7 cellular contexts compared by ENCODE assay signal in the genomic region with DNA sequence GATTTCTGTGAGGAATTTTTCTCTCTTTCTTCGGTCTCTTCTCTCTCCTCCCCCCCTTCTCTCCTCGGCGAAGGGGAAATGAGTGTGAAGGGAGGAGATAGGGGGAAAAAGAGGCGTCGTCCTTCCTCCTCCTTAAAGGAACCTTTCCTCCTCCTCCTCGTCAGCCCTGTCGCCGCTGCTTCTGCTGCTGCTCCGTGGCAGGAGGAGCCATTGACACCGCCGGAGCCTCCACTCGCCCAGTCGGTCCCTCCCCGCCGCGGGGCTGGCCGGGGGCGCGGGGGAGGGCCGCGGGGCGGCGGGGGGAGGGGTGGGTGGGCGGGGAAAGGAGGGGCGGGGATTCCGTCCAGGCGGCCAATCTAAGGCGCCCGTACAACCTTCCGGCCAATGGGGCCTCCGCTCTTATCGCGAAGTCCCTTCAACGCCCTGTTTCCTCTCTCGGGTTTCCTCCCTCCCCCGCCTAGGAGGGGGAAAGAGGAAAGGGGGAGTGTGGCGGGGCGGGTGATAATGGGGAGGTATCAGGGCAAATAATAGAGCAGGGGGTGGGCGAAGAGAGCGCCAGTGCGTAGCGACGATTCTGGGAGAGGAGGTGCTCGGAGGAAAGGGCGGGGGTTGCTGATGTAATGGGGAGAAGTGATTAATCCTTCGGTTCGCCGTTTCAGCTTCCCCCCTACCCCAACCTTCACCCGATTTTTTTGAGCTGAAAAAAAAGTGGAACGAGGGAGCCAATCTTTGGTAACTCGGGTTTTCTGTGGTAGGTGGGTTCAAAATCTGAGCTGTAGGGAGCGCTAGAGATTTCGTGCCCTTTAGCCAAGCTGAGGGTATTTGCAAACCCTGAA. TPM values are rescaled to one million over a fixed set of nuclear protein-coding genes. Genes with fewer than 3 reads are reported as not detected.
DNase-seq lines count a peak whose midpoint lies in the region; ATAC-seq and TF ChIP-seq lines count a peak whose summit lies in the region.

A gene (minus strand): TSS at position 238 of the 836 bp plus-strand sequence. CDS start 778 bp downstream, outside the sequence.

- no peaks in the 10 kb centered on the region for H3K9me3 ChIP-seq in hepatocyte (ENCODE audit: low read depth)

- H4K20me1 ChIP-seq in hepatocyte (ENCODE audit: insufficient read depth, poor library complexity, severe bottlenecking), result peaks cover 28% of the 10 kb centered on the region

- peaks cover 40% of the 10 kb centered on the region for H3K79me2 ChIP-seq in hepatocyte

- no peaks in the 10 kb centered on the region for H3K36me3 ChIP-seq in hepatocyte (replicated peaks; ENCODE audit: insufficient read depth, low read depth)

- in situ Hi-C loops in astrocyte of the cerebellum (cut with HindIII; ENCODE audit: low sequenced_read_pairs), result no loop called here

- H2AFZ ChIP-seq in hepatocyte, result peak within 1 kb of the TSS; percentile 78

- DNase-seq in NCI-H2029 treated with DMSO at 0.1 percent for 48 hours (lab: John Stamatoyannopoulos, UW) (peak; percentile 79), T-helper 9 cell (peak; percentile 92), astrocyte of the cerebellum (ENCODE audit: low read depth) (peak; percentile 97), hepatocyte (ENCODE audit: low spot score) (peak; percentile 98), renal cortical epithelial cell (ENCODE audit: low read depth) (peak; percentile 94)

- H3K4me2 ChIP-seq in hepatocyte, result peak within 1 kb of the TSS; percentile 75

- ATAC-seq in GM18508 (IDR thresholded peaks at IDR 0.05; ENCODE audit: insufficient read depth, unreplicated experiment), result peak; percentile 81
- ATAC-seq in HG03025 (IDR thresholded peaks at IDR 0.05; ENCODE audit: low FRiP score, unreplicated experiment), result peak; percentile 91

- H3K4me3 ChIP-seq in astrocyte of the cerebellum (ENCODE audit: low read depth, low read length) (peak within 1 kb of the TSS; percentile 95), hepatocyte (peak within 1 kb of the TSS; percentile 88)

- H3K27me3 ChIP-seq in hepatocyte, result no peaks in the 10 kb centered on the region

- TF ChIP-seq CTCF in astrocyte of the cerebellum (IDR thresholded peaks at IDR 0.05; ENCODE audit: low read depth, low read length, missing control alignments) (peak; percentile 78), hepatocyte (IDR thresholded peaks at IDR 0.05; ENCODE audit: poor library complexity) (peak; percentile 77)

- 2% methylated on average over 29 of the region's 53 CpGs for WGBS in hepatocyte (ENCODE audit: low lambda C conversion rate, missing lambda C conversion rate)

- H3K9me2 ChIP-seq in hepatocyte (replicated peaks; ENCODE audit: insufficient read depth), result no peaks in the 10 kb centered on the region

- H3K4me1 ChIP-seq in hepatocyte (ENCODE audit: insufficient read depth), result peaks cover 10% of the 10 kb centered on the region

- peak within 1 kb of the TSS; percentile 99 for H3K27ac ChIP-seq in hepatocyte

RNA-seq across cellular contexts. Expression of the gene that starts here (rescaled TPM):
- total RNA-seq in hepatocyte, result 41.9 and 63.9 TPM in 2 replicates
- polyA plus RNA-seq in hepatocyte, result 22.4 and 24.5 TPM in 2 replicates
- 52.8 and 85.3 TPM in 2 replicates for total RNA-seq in renal cortical epithelial cell

Comparison
In these comparisons a context has a peak if more than half of its experiments do, and no peak if none do; other contexts are left out.
1. Peak in every context shown above with its lines: DNase-seq, ATAC-seq, H3K4me3 ChIP-seq and H3K27ac ChIP-seq.